ENCODE assay signal across 14 cellular contexts in the genomic region with DNA sequence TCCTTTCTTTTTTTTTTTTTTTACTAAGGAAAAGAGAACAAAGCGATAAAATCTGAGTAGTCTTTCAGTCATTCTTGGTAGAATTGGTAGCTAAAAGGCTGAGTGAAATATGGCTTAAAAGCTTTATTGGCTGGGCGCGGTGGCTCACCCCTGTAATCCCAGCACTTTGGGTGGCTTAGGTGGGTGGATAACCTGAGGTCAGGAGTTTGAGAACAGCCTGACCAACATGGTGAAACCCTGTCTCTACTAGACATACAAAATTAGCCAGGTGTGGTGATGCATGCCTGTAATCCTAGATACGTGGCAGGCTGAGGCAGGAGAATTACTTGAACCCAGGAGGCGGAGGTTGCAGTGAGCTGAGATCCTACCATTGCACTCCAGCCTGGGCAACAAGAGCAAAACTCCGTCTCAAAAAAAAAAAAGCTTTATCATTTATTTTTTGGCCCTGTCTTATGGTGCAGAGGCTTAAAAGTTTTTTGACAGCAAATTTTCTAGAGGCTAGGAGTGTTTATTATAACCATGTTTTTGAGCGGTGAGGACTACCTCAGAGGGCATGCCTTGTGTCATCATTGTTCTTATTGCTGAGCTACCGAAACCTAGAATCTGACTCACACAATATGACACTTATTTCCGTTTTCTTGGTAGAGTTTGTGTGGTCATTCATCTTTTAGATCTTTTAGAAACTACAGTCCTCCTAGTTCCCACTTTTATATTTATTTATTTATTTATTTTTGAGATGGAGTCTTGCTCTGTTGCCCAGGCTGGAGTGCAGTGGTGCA. TPM values are rescaled to one million over a fixed set of nuclear protein-coding genes. Genes with fewer than 3 reads are reported as not detected.
DNase-seq lines count a peak whose midpoint lies in the region; ATAC-seq, FAIRE-seq and TF ChIP-seq lines count a peak whose summit lies in the region.
"Had no signal": no experiment of that assay in that cellular context is flagged by ENCODE, and none has a peak within 500 bp of the region (broad histone marks: within the 10 kb centered on the region; RNA-seq: fewer than 3 reads in every experiment).

No MANE protein-coding gene starts in this region.

- peak; percentile 99 for ATAC-seq in activated T-helper 17 cell treated with anti-CD3 and anti-CD28 coated beads, Interleukin-2, amount 50 U/mL, for 72 hours (replicated peaks)
- peak; percentile 53 for ATAC-seq in gastroesophageal sphincter
- no peak for ATAC-seq in HG02798 (IDR thresholded peaks at IDR 0.05; ENCODE audit: poor library complexity, unreplicated experiment)

- CTCF ChIA-PET in HEK293 (lab: Yijun Ruan, JAX) = interaction anchor here (0.6 kb wide), 1 partner anchor 538 kb away, joined by 3 read pairs; no protein-coding TSS in a partner anchor

- no peaks in the 10 kb centered on the region for H3K27me3 Mint-ChIP-seq in activated T-helper 17 cell treated with anti-CD3 and anti-CD28 coated beads, Interleukin-2, amount 50 U/mL, for 72 hours

- no peaks in the 10 kb centered on the region for H3K9me3 Mint-ChIP-seq in activated T-helper 17 cell treated with anti-CD3 and anti-CD28 coated beads, Interleukin-2, amount 50 U/mL, for 72 hours
- H3K9me3 Mint-ChIP-seq: H9 had no signal

- no peaks in the 10 kb centered on the region for H3K9me3 ChIP-seq in HEK293 (ENCODE audit: control insufficient read depth, insufficient read depth, low read depth, low read length)
- H3K9me3 ChIP-seq in gastroesophageal sphincter = no peaks in the 10 kb centered on the region
- H3K9me3 ChIP-seq: heart left ventricle, thoracic aorta had no signal

- FAIRE-seq in urothelium cell line (lab: Jason Lieb, UNC) = no peak

- TF ChIP-seq EP300 in gastroesophageal sphincter (IDR thresholded peaks at IDR 0.05) = no peak

- H3K36me3 Mint-ChIP-seq in activated T-helper 17 cell treated with anti-CD3 and anti-CD28 coated beads, Interleukin-2, amount 50 U/mL, for 72 hours (ENCODE audit: low read depth) = peaks cover 7% of the 10 kb centered on the region

- 59 to 61% methylated on average over 8 to 9 of the region's 9 CpGs for WGBS in gastroesophageal sphincter (ENCODE audit: low coverage in 1 of 2), 2 donors

- H3K4me1 ChIP-seq in HEK293 (ENCODE audit: control insufficient read depth, insufficient read depth, low read length) (no peaks in the 10 kb centered on the region; the same call in 1 of the 2 replicates), gastroesophageal sphincter (peaks cover 6 to 73% (median 14%) of the 10 kb centered on the region in 3 donors)

- H3K27ac Mint-ChIP-seq in activated T-helper 17 cell treated with anti-CD3 and anti-CD28 coated beads, Interleukin-2, amount 50 U/mL, for 72 hours = no peak overlapping the region

- H3K4me3 ChIP-seq in HEK293 (ENCODE audit: low read depth, low read length) = no peak overlapping the region
- no peak overlapping the region for H3K4me3 ChIP-seq in gastroesophageal sphincter
- H3K4me3 ChIP-seq: heart left ventricle, lung, thoracic aorta had no signal

- no peak for TF ChIP-seq CTCF in HEK293 (tag by site-specific recombination; IDR thresholded peaks at IDR 0.05)
- no peak for TF ChIP-seq CTCF in gastroesophageal sphincter (IDR thresholded peaks at IDR 0.05)
- no peak for TF ChIP-seq CTCF in GM13976 (IDR thresholded peaks at IDR 0.05; ENCODE audit: borderline replicate concordance, control extremely low read depth, extremely low read depth, insufficient read depth, missing control alignments)

- no peak overlapping the region for H3K4me3 Mint-ChIP-seq in activated T-helper 17 cell treated with anti-CD3 and anti-CD28 coated beads, Interleukin-2, amount 50 U/mL, for 72 hours
- H3K4me3 Mint-ChIP-seq: H9 had no signal

- no peaks in the 10 kb centered on the region for H3K4me1 Mint-ChIP-seq in activated T-helper 17 cell treated with anti-CD3 and anti-CD28 coated beads, Interleukin-2, amount 50 U/mL, for 72 hours
- H3K4me1 Mint-ChIP-seq: H9 had no signal

- no peak overlapping the region for H3K27ac ChIP-seq in HEK293 (ENCODE audit: extremely low read depth, low read depth, low read length)
- H3K27ac ChIP-seq in gastroesophageal sphincter = peak overlapping the region in 2 of 4 donors; percentile 9 to 74
- H3K27ac ChIP-seq: thoracic aorta had no signal

- DNase-seq in AG08395 (ENCODE audit: low spot score) (peak; percentile 22), urothelium cell line (ENCODE audit: low spot score) (no peak), Kasumi-1 (lab: John Stamatoyannopoulos, UW) (no peak), GM13976 (ENCODE audit: low spot score) (no peak)
- DNase-seq: C1 segment of cervical spinal cord, caudate nucleus, H9, heart left ventricle had no signal

- no peaks in the 10 kb centered on the region for H3K27me3 ChIP-seq in gastroesophageal sphincter
- H3K27me3 ChIP-seq: heart left ventricle had no signal

- in situ Hi-C loops in GM13976 (cut with MboI; ENCODE audit: low sequenced_read_pairs, unreplicated experiment) = no loop called here

- no peak for TF ChIP-seq POLR2A in gastroesophageal sphincter (IDR thresholded peaks at IDR 0.05)

- POLR2A ChIA-PET in HEK293 (lab: Yijun Ruan, JAX) = interaction anchor here (0.5 to 0.9 kb wide), 2 partner anchors 41 to 967 kb away, joined by 3 to 7 read pairs; a partner anchor contains a TSS

- peaks cover 0 to 9% of the 10 kb centered on the region in 2 experiments; a peak in 2 of 3 replicates for H3K36me3 ChIP-seq in HEK293 (ENCODE audit: control insufficient read depth in 2 of 2, insufficient read depth in 1 of 2, low read length in 2 of 2)
- H3K36me3 ChIP-seq in gastroesophageal sphincter = peaks cover 0 to 4% of the 10 kb centered on the region in 2 donors
- H3K36me3 ChIP-seq: thoracic aorta had no signal

TF ChIP-seq in HEK293, 187 proteins besides CTCF, POLR2A, EP300 and RAD21:
- TF ChIP-seq, protein P1, sequence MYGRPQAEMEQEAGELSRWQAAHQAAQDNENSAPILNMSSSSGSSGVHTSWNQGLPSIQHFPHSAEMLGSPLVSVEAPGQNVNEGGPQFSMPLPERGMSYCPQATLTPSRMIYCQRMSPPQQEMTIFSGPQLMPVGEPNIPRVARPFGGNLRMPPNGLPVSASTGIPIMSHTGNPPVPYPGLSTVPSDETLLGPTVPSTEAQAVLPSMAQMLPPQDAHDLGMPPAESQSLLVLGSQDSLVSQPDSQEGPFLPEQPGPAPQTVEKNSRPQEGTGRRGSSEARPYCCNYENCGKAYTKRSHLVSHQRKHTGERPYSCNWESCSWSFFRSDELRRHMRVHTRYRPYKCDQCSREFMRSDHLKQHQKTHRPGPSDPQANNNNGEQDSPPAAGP (tag by site-specific recombination; IDR thresholded peaks at IDR 0.05) = no peak
- TF ChIP-seq ZNF621 (tag by site-specific recombination; IDR thresholded peaks at IDR 0.05) (no peak), ZNF121 (tag by site-specific recombination; IDR thresholded peaks at IDR 0.05) (0 out of 2 replicates have a peak, but pooled peaks have one; percentile 71), ZNF623 (tag by site-specific recombination; IDR thresholded peaks at IDR 0.05) (no peak), KLF1 (tag by site-specific recombination; IDR thresholded peaks at IDR 0.05) (peak; percentile 35; the same call in 1 of the 2 replicates), KLF16 (tag by site-specific recombination; IDR thresholded peaks at IDR 0.05) (no peak)
- TF ChIP-seq, protein P2, sequence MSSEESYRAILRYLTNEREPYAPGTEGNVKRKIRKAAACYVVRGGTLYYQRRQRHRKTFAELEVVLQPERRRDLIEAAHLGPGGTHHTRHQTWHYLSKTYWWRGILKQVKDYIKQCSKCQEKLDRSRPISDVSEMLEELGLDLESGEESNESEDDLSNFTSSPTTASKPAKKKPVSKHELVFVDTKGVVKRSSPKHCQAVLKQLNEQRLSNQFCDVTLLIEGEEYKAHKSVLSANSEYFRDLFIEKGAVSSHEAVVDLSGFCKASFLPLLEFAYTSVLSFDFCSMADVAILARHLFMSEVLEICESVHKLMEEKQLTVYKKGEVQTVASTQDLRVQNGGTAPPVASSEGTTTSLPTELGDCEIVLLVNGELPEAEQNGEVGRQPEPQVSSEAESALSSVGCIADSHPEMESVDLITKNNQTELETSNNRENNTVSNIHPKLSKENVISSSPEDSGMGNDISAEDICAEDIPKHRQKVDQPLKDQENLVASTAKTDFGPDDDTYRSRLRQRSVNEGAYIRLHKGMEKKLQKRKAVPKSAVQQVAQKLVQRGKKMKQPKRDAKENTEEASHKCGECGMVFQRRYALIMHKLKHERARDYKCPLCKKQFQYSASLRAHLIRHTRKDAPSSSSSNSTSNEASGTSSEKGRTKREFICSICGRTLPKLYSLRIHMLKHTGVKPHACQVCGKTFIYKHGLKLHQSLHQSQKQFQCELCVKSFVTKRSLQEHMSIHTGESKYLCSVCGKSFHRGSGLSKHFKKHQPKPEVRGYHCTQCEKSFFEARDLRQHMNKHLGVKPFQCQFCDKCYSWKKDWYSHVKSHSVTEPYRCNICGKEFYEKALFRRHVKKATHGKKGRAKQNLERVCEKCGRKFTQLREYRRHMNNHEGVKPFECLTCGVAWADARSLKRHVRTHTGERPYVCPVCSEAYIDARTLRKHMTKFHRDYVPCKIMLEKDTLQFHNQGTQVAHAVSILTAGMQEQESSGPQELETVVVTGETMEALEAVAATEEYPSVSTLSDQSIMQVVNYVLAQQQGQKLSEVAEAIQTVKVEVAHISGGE (tag by site-specific recombination; conservative IDR thresholded peaks at IDR 0.05; ENCODE audit: low read depth) = no peak

RNA-seq across cellular contexts. Expression of a gene that starts 41.1 kb away (rescaled TPM):
- total RNA-seq in activated T-helper 17 cell treated with anti-CD3 and anti-CD28 coated beads, Interleukin-2, amount 50 U/mL, for 72 hours = 10 to 100 TPM; 13.5 to 17.0 TPM
- 10 to 100 TPM; 63.1 to 83.8 (median 71.2) TPM for total RNA-seq in gastroesophageal sphincter
